ENCODE assay signal across 14 cellular contexts in genomic region chr5:55570026-55570425, GRCh38. TPM values are rescaled to one million over a fixed set of nuclear protein-coding genes. Genes with fewer than 3 reads are reported as not detected.
DNase-seq lines count a peak whose midpoint lies in the region; ATAC-seq and TF ChIP-seq lines count a peak whose summit lies in the region.
"Had no signal": no experiment of that assay in that cellular context is flagged by ENCODE, and none has a peak within 500 bp of the region (broad histone marks: within the 10 kb centered on the region; RNA-seq: fewer than 3 reads in every experiment).

No MANE protein-coding gene starts in this region.

- H3K9me3 ChIP-seq in left lung, result no peaks in the 10 kb centered on the region
- no peaks in the 10 kb centered on the region for H3K9me3 ChIP-seq in transverse colon
- H3K9me3 ChIP-seq in effector memory CD4-positive, alpha-beta T cell (ENCODE audit: control insufficient read depth, low read length), result no peaks in the 10 kb centered on the region

- H3K36me3 ChIP-seq in brain microvascular endothelial cell (replicated peaks) (no peaks in the 10 kb centered on the region), left lung (no peaks in the 10 kb centered on the region), transverse colon (no peaks in the 10 kb centered on the region)
- no peaks in the 10 kb centered on the region for H3K36me3 ChIP-seq in effector memory CD4-positive, alpha-beta T cell (ENCODE audit: control insufficient read depth, insufficient read depth, low read length)

- H3K36me3 Mint-ChIP-seq in HFFc6 (ENCODE audit: low read depth), result no peaks in the 10 kb centered on the region

- peak; percentile 31 for ATAC-seq in left lung

- H3K27ac Mint-ChIP-seq in HFFc6, result no peak overlapping the region
- H3K27ac Mint-ChIP-seq: nephron progenitor cell; T-helper 1 cell treated with Interleukin-12 subunit alpha and Interleukin-12 subunit beta and Interleukin-4 antibody, amounts not matched to agents 30 μg/mL and 1 μg/mL, for 36 hours had no signal

- no peak overlapping the region for H3K4me3 ChIP-seq in brain microvascular endothelial cell (ENCODE audit: low read depth, low read length)
- H3K4me3 ChIP-seq in left lung, result no peak overlapping the region
- no peak overlapping the region for H3K4me3 ChIP-seq in transverse colon
- H3K4me3 ChIP-seq in effector memory CD4-positive, alpha-beta T cell (ENCODE audit: insufficient read depth, low read depth, low read length, poor library complexity, severe bottlenecking), result no peak overlapping the region

- in situ Hi-C loops in brain microvascular endothelial cell (cut with HindIII; ENCODE audit: low pct_ligation_motif_present, low sequenced_read_pairs), result no loop called here
- in situ Hi-C loops in transverse colon (cut with MboI; ENCODE audit: low pct_ligation_motif_present in 1 of 4, low pct_unique_long_range_greater_than_20kb in 1 of 4, low sequenced_read_pairs in 3 of 4), result no loop called here

- H3K4me1 ChIP-seq in left lung (peaks cover 0 to 10% of the 10 kb centered on the region in 2 donors), transverse colon (peaks cover 0 to 6% (median 6%) of the 10 kb centered on the region in 4 donors)
- H3K4me1 ChIP-seq in effector memory CD4-positive, alpha-beta T cell (ENCODE audit: control insufficient read depth, insufficient read depth, low read length, poor library complexity, severe bottlenecking), result no peaks in the 10 kb centered on the region

- H3K27me3 ChIP-seq in brain microvascular endothelial cell (replicated peaks) (no peaks in the 10 kb centered on the region), left lung (no peaks in the 10 kb centered on the region), transverse colon (no peaks in the 10 kb centered on the region)
- no peaks in the 10 kb centered on the region for H3K27me3 ChIP-seq in effector memory CD4-positive, alpha-beta T cell (replicated peaks; ENCODE audit: control insufficient read depth, insufficient read depth, low read length, poor library complexity, severe bottlenecking)

- no peak overlapping the region for H3K4me3 Mint-ChIP-seq in HFFc6
- H3K4me3 Mint-ChIP-seq: nephron progenitor cell; T-helper 1 cell treated with Interleukin-12 subunit alpha and Interleukin-12 subunit beta and Interleukin-4 antibody, amounts not matched to agents 30 μg/mL and 1 μg/mL, for 36 hours had no signal

- TF ChIP-seq EP300 in transverse colon (IDR thresholded peaks at IDR 0.05; ENCODE audit: low read depth), result no peak

- peaks cover 3% of the 10 kb centered on the region; the same call in 1 of the 2 replicates for H3K27me3 Mint-ChIP-seq in HFFc6 (ENCODE audit: insufficient read depth)

- TF ChIP-seq POLR2A in transverse colon (IDR thresholded peaks at IDR 0.05), result no peak

- intact Hi-C loops in left lung (cut with DNase I) (no loop called here), transverse colon (cut with DNase I; ENCODE audit: low total_unique reads) (no loop called here)

- DNase-seq in HFFc6 (peak; percentile 32), brain microvascular endothelial cell (peak; percentile 42), left lung (no peak), transverse colon (no peak)
- no peak for DNase-seq in effector memory CD4-positive, alpha-beta T cell
- DNase-seq in activated CD4-positive, alpha-beta T cell treated with anti-CD3 and anti-CD28 coated beads, Interleukin-2, amount 50 U/mL, for 1 hour, result no peak
- DNase-seq in stimulated activated naive CD4-positive, alpha-beta T cell treated with Interleukin-2 at 50 U/mL for 16 hours (lab: John Stamatoyannopoulos, UW), result no peak
- DNase-seq: activated naive CD4-positive, alpha-beta T cell treated with anti-CD3 and anti-CD28 coated beads, Interleukin-2, amount 50 U/mL, for 16 hours; DMS 273 treated with DMSO at 0.1 percent for 48 hours; HCEC 1CT; KBM-7; NCI-H187 treated with DMSO at 0.1 percent for 48 hours; nephron progenitor cell had no signal

- H3K4me1 Mint-ChIP-seq in HFFc6 (ENCODE audit: low read depth), result peaks cover 17% of the 10 kb centered on the region

- H3K9me3 Mint-ChIP-seq in HFFc6, result no peaks in the 10 kb centered on the region
- H3K9me3 Mint-ChIP-seq: nephron progenitor cell; T-helper 1 cell treated with Interleukin-12 subunit alpha and Interleukin-12 subunit beta and Interleukin-4 antibody, amounts not matched to agents 30 μg/mL and 1 μg/mL, for 36 hours had no signal

- TF ChIP-seq CTCF in HFFc6 (IDR thresholded peaks at IDR 0.05), result no peak
- TF ChIP-seq CTCF in brain microvascular endothelial cell (IDR thresholded peaks at IDR 0.05; ENCODE audit: low read depth, low read length, missing control alignments), result no peak
- TF ChIP-seq CTCF in left lung (IDR thresholded peaks at IDR 0.05), result no peak
- TF ChIP-seq CTCF in transverse colon (IDR thresholded peaks at IDR 0.05), result no peak

- 83 to 85% methylated on average over 2 of the region's 2 CpGs for WGBS in transverse colon (ENCODE audit: low coverage in 1 of 2), 2 donors

- H3K27ac ChIP-seq in brain microvascular endothelial cell (no peak overlapping the region), left lung (no peak overlapping the region), transverse colon (peak overlapping the region in 3 of 4 donors; percentile 0 to 60 (median 27))
- H3K27ac ChIP-seq in effector memory CD4-positive, alpha-beta T cell (ENCODE audit: insufficient read depth, low read length, poor library complexity, severe bottlenecking), result no peak overlapping the region

RNA-seq across cellular contexts. Expression of gene PLPP1, which starts 35.3 kb away (rescaled TPM):
- 10 to 100 TPM; 20.4 to 28.0 (median 23.3) TPM for total RNA-seq in HFFc6 (2021; fragmentation: NEBNext Ultra II Directional; extraction: Animal tissue kit (Norgen Biotek cat#: 25700))
- total RNA-seq in left lung (10 to 100 TPM; 56.2 to 80.4 TPM), transverse colon (100 to 1,000 TPM; 222 to 335 (median 288) TPM)

Comparison
In these comparisons a context has a peak if more than half of its experiments do, and no peak if none do; other contexts are left out.
1. DNase-seq: peak in HFFc6 (single experiment) and brain microvascular endothelial cell (single experiment); none in left lung (0 of 2), transverse colon (single experiment), effector memory CD4-positive, alpha-beta T cell (0 of 3), activated CD4-positive, alpha-beta T cell treated with anti-CD3 and anti-CD28 coated beads, Interleukin-2, amount 50 U/mL, for 1 hour (single experiment) and stimulated activated naive CD4-positive, alpha-beta T cell treated with Interleukin-2 at 50 U/mL for 16 hours (single experiment).
2. H3K27ac ChIP-seq: peak in transverse colon (3 of 4); none in brain microvascular endothelial cell (single experiment), left lung (0 of 2) and effector memory CD4-positive, alpha-beta T cell (single experiment).